In the genomic region with DNA sequence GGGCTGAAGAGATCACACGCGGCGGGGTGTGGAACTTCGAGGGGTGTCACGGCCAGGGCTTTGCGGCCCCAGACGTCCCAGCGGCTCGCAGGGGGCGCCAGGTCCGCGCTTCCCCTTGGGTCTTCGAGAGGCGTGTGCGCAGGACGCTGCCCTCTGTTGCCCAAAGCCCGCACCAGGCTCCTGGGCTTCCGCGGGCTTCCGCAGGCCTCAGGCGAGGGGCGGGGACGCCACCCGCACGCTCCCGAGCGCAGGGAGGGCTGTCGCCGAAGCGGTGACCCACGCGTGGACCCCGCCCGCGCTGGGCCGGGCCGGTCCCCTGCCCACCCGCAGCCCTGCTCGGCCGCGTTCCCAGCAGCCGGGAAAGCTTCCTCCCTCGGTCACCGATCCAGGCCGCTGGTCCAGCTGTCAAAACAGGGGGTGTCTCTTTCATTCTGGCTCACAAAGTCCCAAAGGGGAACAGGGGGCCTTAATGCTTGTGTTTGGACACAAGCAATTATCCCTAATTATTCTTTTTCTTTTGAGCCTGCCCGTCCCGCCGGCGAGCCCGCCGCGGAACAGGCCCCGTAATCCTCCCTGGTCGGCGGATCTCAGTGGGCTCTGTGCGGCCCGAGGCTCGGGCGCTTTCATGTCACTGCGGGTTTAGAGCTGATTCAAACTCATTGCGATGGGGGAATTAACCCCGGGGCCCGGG, we compare ENCODE assay signal across 9 cellular contexts.
DNase-seq lines count a peak whose midpoint lies in the region; ATAC-seq and TF ChIP-seq lines count a peak whose summit lies in the region.
"Had no signal": no experiment of that assay in that cellular context is flagged by ENCODE, and none has a peak within 500 bp of the region (broad histone marks: within the 10 kb centered on the region; RNA-seq: fewer than 3 reads in every experiment).

No MANE protein-coding gene starts in this region.

- peaks cover 24 to 39% of the 10 kb centered on the region in 2 experiments for H3K4me1 Mint-ChIP-seq in H9
- H3K4me1 Mint-ChIP-seq in immature natural killer cell, result peaks cover 20 to 21% of the 10 kb centered on the region in 2 donors
- H3K4me1 Mint-ChIP-seq in activated T-helper 1 cell treated with anti-CD3 and anti-CD28 coated beads, Interleukin-12 subunit alpha, Interleukin-12 subunit beta, Interleukin-2, Interleukin-4 antibody, amounts not matched to agents 30 ng/mL and 10 ng/mL and 1 ng/mL, durations not matched to agents 14 hours and 24 hours and 36 hours (ENCODE audit: low read depth), result peaks cover 11% of the 10 kb centered on the region

- H4K20me1 ChIP-seq in H9 (ENCODE audit: control insufficient read depth, insufficient read depth, insufficient read length), result no peaks in the 10 kb centered on the region
- H4K20me1 ChIP-seq in OCI-LY7 (ENCODE audit: insufficient read depth, low read length), result no peaks in the 10 kb centered on the region

- no TSS peak for BruUV-seq in OCI-LY7 (replicated peaks; lab: Mats Ljungman, UMichigan)

- ATAC-seq in sciatic nerve (peak; percentile 51), HG03378 (IDR thresholded peaks at IDR 0.05; ENCODE audit: unreplicated experiment) (no peak), GM19023 (IDR thresholded peaks at IDR 0.05; ENCODE audit: unreplicated experiment) (no peak)

- no CpG with 5 or more reads among the region's 63 CpGs for WGBS in H9 (ENCODE audit: extremely low coverage, insufficient read length, low lambda C conversion rate)

- no peak overlapping the region for H2BK20ac ChIP-seq in H9 (ENCODE audit: low read depth, low read length, poor library complexity, severe bottlenecking)

- H4K8ac ChIP-seq in H9 (replicated peaks; ENCODE audit: insufficient read length, low read depth, low read length), result no peak overlapping the region

- H3K36me3 Mint-ChIP-seq in H9 (ENCODE audit: insufficient read depth in 1 of 3, low read depth in 3 of 3), result no peaks in the 10 kb centered on the region; a peak in 1 of 7 replicates
- H3K36me3 Mint-ChIP-seq in immature natural killer cell, result no peaks in the 10 kb centered on the region
- no peaks in the 10 kb centered on the region for H3K36me3 Mint-ChIP-seq in activated T-helper 1 cell treated with anti-CD3 and anti-CD28 coated beads, Interleukin-12 subunit alpha, Interleukin-12 subunit beta, Interleukin-2, Interleukin-4 antibody, amounts not matched to agents 30 ng/mL and 10 ng/mL and 1 ng/mL, durations not matched to agents 14 hours and 24 hours and 36 hours (ENCODE audit: low read depth)

- H3K27ac ChIP-seq in H9 (ENCODE audit: insufficient read length, low read depth, low read length) (no peak overlapping the region), brain microvascular endothelial cell (no peak overlapping the region), OCI-LY7 (ENCODE audit: low read depth, low read length, poor library complexity, severe bottlenecking) (no peak overlapping the region)

- in situ Hi-C loops in brain microvascular endothelial cell (cut with HindIII; ENCODE audit: low pct_ligation_motif_present, low sequenced_read_pairs), result no loop called here

- H3K4me1 ChIP-seq in H9 (ENCODE audit: insufficient read depth, low read length), result no peaks in the 10 kb centered on the region
- H3K4me1 ChIP-seq in OCI-LY7 (ENCODE audit: insufficient read depth, low read length, poor library complexity, severe bottlenecking), result no peaks in the 10 kb centered on the region

- peak; percentile 60 for DNase-seq in H9
- no peak for DNase-seq in brain microvascular endothelial cell
- DNase-seq in immature natural killer cell, result no peak
- peak; percentile 77 for DNase-seq in sciatic nerve (ENCODE audit: low spot score)
- no peak for DNase-seq in OCI-LY7 (ENCODE audit: low spot score)
- DNase-seq in activated T-helper 1 cell treated with anti-CD3 and anti-CD28 coated beads, Interleukin-12 subunit alpha, Interleukin-12 subunit beta, Interleukin-2, Interleukin-4 antibody, amounts not matched to agents 30 ng/mL and 10 ng/mL and 1 ng/mL, durations not matched to agents 14 hours and 24 hours and 36 hours (ENCODE audit: low spot score), result no peak
- DNase-seq: effector CD4-positive, alpha-beta T cell had no signal

- no peak overlapping the region for H3K18ac ChIP-seq in H9 (ENCODE audit: insufficient read length, low read depth, low read length)

- no peak overlapping the region for H2BK15ac ChIP-seq in H9 (ENCODE audit: low read depth, low read length)

- H3K56ac ChIP-seq in H9 (ENCODE audit: insufficient read length, low read depth, low read length), result no peak overlapping the region

- no peak overlapping the region for H4K5ac ChIP-seq in H9 (ENCODE audit: insufficient read length, low read depth, low read length)

- H3K4ac ChIP-seq in H9 (ENCODE audit: low read depth, low read length), result no peak overlapping the region

- no peak overlapping the region for H2BK5ac ChIP-seq in H9 (ENCODE audit: insufficient read length, low read length)

- H3K9me2 ChIP-seq in OCI-LY7 (ENCODE audit: insufficient read depth, low read length), result no peaks in the 10 kb centered on the region

- peak; percentile 23; the same call in 1 of the 3 replicates for TF ChIP-seq CTCF in H9 (conservative IDR thresholded peaks at IDR 0.05)
- TF ChIP-seq CTCF in brain microvascular endothelial cell (IDR thresholded peaks at IDR 0.05; ENCODE audit: low read depth, low read length, missing control alignments), result peak; percentile 33
- TF ChIP-seq CTCF in OCI-LY7 (conservative IDR thresholded peaks at IDR 0.05; ENCODE audit: low read length), result no peak

- H3K9me3 ChIP-seq in H9 (ENCODE audit: control insufficient read depth, low read depth, low read length), result no peaks in the 10 kb centered on the region
- no peaks in the 10 kb centered on the region for H3K9me3 ChIP-seq in OCI-LY7 (ENCODE audit: low read length)

- no peak overlapping the region for H2AK5ac ChIP-seq in H9 (ENCODE audit: insufficient read length, low read length)

- no peak overlapping the region for H3K23ac ChIP-seq in H9 (ENCODE audit: insufficient read length, low read depth, low read length)

- POLR2A ChIA-PET in OCI-LY7 (lab: Charles Lee), result no interaction called here

- no peak overlapping the region for H3T11ph ChIP-seq in H9 (ENCODE audit: low read length)

- H3K36me3 ChIP-seq in brain microvascular endothelial cell (replicated peaks), result no peaks in the 10 kb centered on the region
- no peaks in the 10 kb centered on the region for H3K36me3 ChIP-seq in OCI-LY7 (ENCODE audit: insufficient read depth, low read length)

- H3K4me3 Mint-ChIP-seq in H9 (peak overlapping the region; percentile 50 to 76), immature natural killer cell (peak overlapping the region; percentile 40 to 71 (median 59))
- H3K4me3 Mint-ChIP-seq in activated T-helper 1 cell treated with anti-CD3 and anti-CD28 coated beads, Interleukin-12 subunit alpha, Interleukin-12 subunit beta, Interleukin-2, Interleukin-4 antibody, amounts not matched to agents 30 ng/mL and 10 ng/mL and 1 ng/mL, durations not matched to agents 14 hours and 24 hours and 36 hours, result no peak overlapping the region

- H3K27ac Mint-ChIP-seq in H9 (no peak overlapping the region), immature natural killer cell (no peak overlapping the region)
- H3K27ac Mint-ChIP-seq in activated T-helper 1 cell treated with anti-CD3 and anti-CD28 coated beads, Interleukin-12 subunit alpha, Interleukin-12 subunit beta, Interleukin-2, Interleukin-4 antibody, amounts not matched to agents 30 ng/mL and 10 ng/mL and 1 ng/mL, durations not matched to agents 14 hours and 24 hours and 36 hours, result no peak overlapping the region

- H3K27me3 ChIP-seq in H9 (ENCODE audit: insufficient read depth, low read length) (peaks cover 61% of the 10 kb centered on the region), brain microvascular endothelial cell (replicated peaks) (no peaks in the 10 kb centered on the region)

- intact Hi-C loops in sciatic nerve (cut with DNase I), result loop anchor here (10.0 kb wide), 1 partner anchor 211 kb away; a partner anchor contains a TSS
- intact Hi-C loops in OCI-LY7 (cut with micrococcal nuclease; ENCODE audit: unreplicated experiment), result no loop called here
- intact Hi-C loops in activated T-helper 1 cell treated with anti-CD3 and anti-CD28 coated beads, Interleukin-12 subunit alpha, Interleukin-12 subunit beta, Interleukin-2, Interleukin-4 antibody, amounts not matched to agents 30 ng/mL and 10 ng/mL and 1 ng/mL, durations not matched to agents 14 hours and 24 hours and 36 hours (cut with micrococcal nuclease), result loop anchor here (2.0 to 5.0 kb wide), 3 partner anchors 65 to 219 kb away; no protein-coding TSS in a partner anchor

- peaks cover 85% of the 10 kb centered on the region for H3K27me3 Mint-ChIP-seq in H9 (ENCODE audit: low read depth)
- H3K27me3 Mint-ChIP-seq in immature natural killer cell (ENCODE audit: low read depth in 3 of 3), result peaks cover 18 to 37% (median 31%) of the 10 kb centered on the region in 3 donors
- peaks cover 75% of the 10 kb centered on the region for H3K27me3 Mint-ChIP-seq in activated T-helper 1 cell treated with anti-CD3 and anti-CD28 coated beads, Interleukin-12 subunit alpha, Interleukin-12 subunit beta, Interleukin-2, Interleukin-4 antibody, amounts not matched to agents 30 ng/mL and 10 ng/mL and 1 ng/mL, durations not matched to agents 14 hours and 24 hours and 36 hours (ENCODE audit: insufficient read depth)

- peak overlapping the region; percentile 9 for H3K4me2 ChIP-seq in H9 (ENCODE audit: insufficient read depth, insufficient read length, low read length)
- no peak overlapping the region for H3K4me2 ChIP-seq in OCI-LY7 (ENCODE audit: low read length)

- H2AFZ ChIP-seq in H9 (ENCODE audit: low read length) (no peak overlapping the region), OCI-LY7 (ENCODE audit: low read length) (no peak overlapping the region)

- no peaks in the 10 kb centered on the region for H3K79me2 ChIP-seq in H9 (ENCODE audit: insufficient read depth, low read length)
- no peaks in the 10 kb centered on the region for H3K79me2 ChIP-seq in OCI-LY7 (ENCODE audit: insufficient read depth, low read depth, low read length)

- H3K14ac ChIP-seq in H9 (ENCODE audit: insufficient read depth, low read length), result no peak overlapping the region

- no peak overlapping the region for H3K9ac ChIP-seq in H9 (ENCODE audit: extremely low read depth, insufficient read length, low read length)

- H2BK120ac ChIP-seq in H9 (ENCODE audit: low read depth, low read length, poor library complexity, severe bottlenecking), result no peak overlapping the region

- H3K4me3 ChIP-seq in brain microvascular endothelial cell (ENCODE audit: low read depth, low read length) (peak overlapping the region; percentile 43), OCI-LY7 (ENCODE audit: low read depth, low read length, poor library complexity, severe bottlenecking) (no peak overlapping the region)

- H4K91ac ChIP-seq in H9 (ENCODE audit: insufficient read length, low read depth, low read length), result no peak overlapping the region

- CTCF ChIA-PET in OCI-LY7 (lab: Charles Lee; ENCODE audit: unreplicated experiment), result no interaction called here

- H3K9me3 Mint-ChIP-seq in H9, result peaks cover 0 to 2% of the 10 kb centered on the region in 2 experiments; a peak in 1 of 5 replicates
- no peaks in the 10 kb centered on the region for H3K9me3 Mint-ChIP-seq in immature natural killer cell
- no peaks in the 10 kb centered on the region for H3K9me3 Mint-ChIP-seq in activated T-helper 1 cell treated with anti-CD3 and anti-CD28 coated beads, Interleukin-12 subunit alpha, Interleukin-12 subunit beta, Interleukin-2, Interleukin-4 antibody, amounts not matched to agents 30 ng/mL and 10 ng/mL and 1 ng/mL, durations not matched to agents 14 hours and 24 hours and 36 hours

- no peaks in the 10 kb centered on the region for H3K79me1 ChIP-seq in H9 (ENCODE audit: insufficient read depth, low read depth, low read length, poor library complexity, severe bottlenecking)

- no peak overlapping the region for H2BK12ac ChIP-seq in H9 (ENCODE audit: insufficient read length, low read depth, low read length)

- peaks cover 6% of the 10 kb centered on the region for H3K23me2 ChIP-seq in H9 (ENCODE audit: insufficient read length, low read depth, low read length, poor library complexity, severe bottlenecking)

Comparison
In these comparisons a context has a peak if more than half of its experiments do, and no peak if none do; other contexts are left out.
1. DNase-seq: peak in H9 (single experiment) and sciatic nerve (single experiment); none in brain microvascular endothelial cell (single experiment), immature natural killer cell (0 of 3), OCI-LY7 (single experiment) and activated T-helper 1 cell treated with anti-CD3 and anti-CD28 coated beads, Interleukin-12 subunit alpha, Interleukin-12 subunit beta, Interleukin-2, Interleukin-4 antibody, amounts not matched to agents 30 ng/mL and 10 ng/mL and 1 ng/mL, durations not matched to agents 14 hours and 24 hours and 36 hours (single experiment).